In the genomic region with DNA sequence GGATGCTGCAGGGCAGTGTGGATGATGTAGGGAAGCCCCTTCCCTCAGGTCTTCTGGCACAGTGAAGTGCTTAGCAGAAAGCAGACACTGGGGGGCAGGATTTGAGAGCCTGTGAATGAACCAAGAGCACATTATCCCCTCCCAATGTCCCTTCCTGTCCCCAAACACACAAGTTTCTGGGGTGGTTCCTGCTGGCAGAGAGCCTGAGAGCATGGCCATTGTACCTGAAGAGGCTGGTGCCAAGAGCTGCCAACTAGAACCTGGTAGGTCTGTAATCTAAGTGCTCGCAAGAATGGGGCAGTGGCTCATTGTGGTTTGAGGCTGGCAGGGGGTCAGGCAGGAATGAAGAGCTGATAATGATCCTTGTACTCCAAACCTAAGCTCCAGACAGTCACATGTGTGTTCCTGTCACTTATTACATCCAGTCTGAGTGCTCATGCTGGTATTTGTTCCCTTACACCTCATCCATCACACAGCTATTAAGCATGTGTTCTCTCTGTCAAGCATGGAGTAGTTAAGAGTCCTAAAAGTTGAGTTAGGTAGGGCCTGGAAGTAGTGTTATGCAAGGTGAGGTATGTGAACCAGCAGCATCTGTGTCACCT, we compare ENCODE assay signal across 11 cellular contexts. TPM values are rescaled to one million over a fixed set of nuclear protein-coding genes. Genes with fewer than 3 reads are reported as not detected.
DNase-seq lines count a peak whose midpoint lies in the region; ATAC-seq and TF ChIP-seq lines count a peak whose summit lies in the region.
"Had no signal": no experiment of that assay in that cellular context is flagged by ENCODE, and none has a peak within 500 bp of the region (broad histone marks: within the 10 kb centered on the region; RNA-seq: fewer than 3 reads in every experiment).

No MANE protein-coding gene starts in this region.

- H3K9me3 ChIP-seq in stomach (no peaks in the 10 kb centered on the region), HAP-1 (no peaks in the 10 kb centered on the region)

- intact Hi-C loops in stomach (cut with DNase I; ENCODE audit: low total_unique reads), result no loop called here

- in situ Hi-C loops in HAP-1 (cut with MboI; ENCODE audit: low sequenced_read_pairs), result no loop called here

- H3K4me1 Mint-ChIP-seq in activated naive CD4-positive, alpha-beta T cell treated with anti-CD3 and anti-CD28 coated beads, Interleukin-2, amount 10 ng/mL, durations not matched to agents 7 days and 5 days, result peaks cover 21% of the 10 kb centered on the region

- H3K27me3 Mint-ChIP-seq in activated naive CD4-positive, alpha-beta T cell treated with anti-CD3 and anti-CD28 coated beads, Interleukin-2, amount 10 ng/mL, durations not matched to agents 7 days and 5 days, result peaks cover 8% of the 10 kb centered on the region

- no peak overlapping the region for H3K4me3 Mint-ChIP-seq in activated naive CD4-positive, alpha-beta T cell treated with anti-CD3 and anti-CD28 coated beads, Interleukin-2, amount 10 ng/mL, durations not matched to agents 7 days and 5 days

- no peak overlapping the region for H3K4me3 ChIP-seq in choroid plexus epithelial cell (ENCODE audit: low read depth, low read length)
- no peak overlapping the region for H3K4me3 ChIP-seq in stomach
- H3K4me3 ChIP-seq in HAP-1, result no peak overlapping the region

- H3K4me1 ChIP-seq in stomach (peaks cover 6 to 33% (median 16%) of the 10 kb centered on the region in 4 donors), HAP-1 (no peaks in the 10 kb centered on the region)

- H3K27ac ChIP-seq in stomach, result peak overlapping the region in 1 of 5 donors; percentile 59

- no peak for TF ChIP-seq EP300 in stomach (IDR thresholded peaks at IDR 0.05)

- peaks cover 11% of the 10 kb centered on the region for H3K36me3 Mint-ChIP-seq in activated naive CD4-positive, alpha-beta T cell treated with anti-CD3 and anti-CD28 coated beads, Interleukin-2, amount 10 ng/mL, durations not matched to agents 7 days and 5 days
- H3K36me3 Mint-ChIP-seq in activated naive CD4-positive, alpha-beta T cell treated with anti-CD3 and anti-CD28 coated beads, Interleukin-2, amount 50 U/mL, for 72 hours, result no peaks in the 10 kb centered on the region

- peak; percentile 40 for DNase-seq in activated naive CD4-positive, alpha-beta T cell treated with anti-CD3 and anti-CD28 coated beads, Interleukin-2, amount 10 ng/mL, durations not matched to agents 7 days and 5 days
- no peak for DNase-seq in activated naive CD4-positive, alpha-beta T cell treated with Interleukin-2 at 50 U/mL for 16 hours
- DNase-seq in NCI-H2107 (lab: John Stamatoyannopoulos, UW), result peak; percentile 57
- DNase-seq in choroid plexus epithelial cell (ENCODE audit: low read depth), result peak; percentile 19
- DNase-seq in stomach, result peak; percentile 44
- no peak for DNase-seq in HAP-1 (ENCODE audit: low spot score in 2 of 2)
- DNase-seq in activated naive CD4-positive, alpha-beta T cell treated with anti-CD3 and anti-CD28 coated beads, Interleukin-2, amount 50 U/mL, for 72 hours (ENCODE audit: low spot score in 2 of 2), result no peak
- DNase-seq: foreskin fibroblast had no signal

- no peak overlapping the region for H3K27ac Mint-ChIP-seq in activated naive CD4-positive, alpha-beta T cell treated with anti-CD3 and anti-CD28 coated beads, Interleukin-2, amount 10 ng/mL, durations not matched to agents 7 days and 5 days
- H3K27ac Mint-ChIP-seq in activated naive CD4-positive, alpha-beta T cell treated with anti-CD3 and anti-CD28 coated beads, Interleukin-2, amount 50 U/mL, for 72 hours, result no peak overlapping the region

- WGBS in stomach, 5 donors, result 13 to 61% (median 33%) methylated on average over 1 of the region's 1 CpG

- no peak for TF ChIP-seq POLR2A in stomach (IDR thresholded peaks at IDR 0.05)

- TF ChIP-seq CTCF in choroid plexus epithelial cell (conservative IDR thresholded peaks at IDR 0.05; ENCODE audit: low read depth, low read length) (peak; percentile 67), stomach (IDR thresholded peaks at IDR 0.05) (peak in 1 of 7 experiments; percentile 22)

- CTCF ChIA-PET in activated naive CD4-positive, alpha-beta T cell treated with anti-CD3 and anti-CD28 coated beads, Interleukin-2, amount 10 ng/mL, durations not matched to agents 7 days and 5 days (lab: Charles Lee), result interaction anchor here (0.9 to 7.2 kb wide), 18 partner anchors 11 to 276 kb away, joined by 3 to 228 read pairs (median 4); partner anchors contain the start of genes CCR2 and CCR5

- H3K27me3 ChIP-seq in stomach, result no peaks in the 10 kb centered on the region
- H3K27me3 ChIP-seq in HAP-1 (ENCODE audit: low read depth), result no peaks in the 10 kb centered on the region

- ATAC-seq in HG02970 (IDR thresholded peaks at IDR 0.05; ENCODE audit: low FRiP score, unreplicated experiment), result no peak
- ATAC-seq in activated naive CD4-positive, alpha-beta T cell treated with anti-CD3 and anti-CD28 coated beads, Interleukin-2, amount 50 U/mL, for 72 hours, result no peak

- H3K36me3 ChIP-seq in stomach (no peaks in the 10 kb centered on the region), HAP-1 (replicated peaks) (no peaks in the 10 kb centered on the region)

- peaks cover 8% of the 10 kb centered on the region for H3K9me3 Mint-ChIP-seq in activated naive CD4-positive, alpha-beta T cell treated with anti-CD3 and anti-CD28 coated beads, Interleukin-2, amount 10 ng/mL, durations not matched to agents 7 days and 5 days
- H3K9me3 Mint-ChIP-seq in activated naive CD4-positive, alpha-beta T cell treated with anti-CD3 and anti-CD28 coated beads, Interleukin-2, amount 50 U/mL, for 72 hours, result no peaks in the 10 kb centered on the region

RNA-seq across cellular contexts. Expression of gene CCR1, which starts 6.7 kb away (rescaled TPM):
- 1 to 10 TPM in 2 of 5 donors, not detected in 3; 1.4 to 2.6 TPM for total RNA-seq in stomach
- polyA plus RNA-seq in stomach, result 1 to 10 TPM; 1.2 to 3.1 (median 2.6) TPM
- under 1 TPM in 1 of 2 donors, not detected in 1; 0.19 TPM for total RNA-seq in activated naive CD4-positive, alpha-beta T cell treated with anti-CD3 and anti-CD28 coated beads, Interleukin-2, amount 50 U/mL, for 72 hours
- total RNA-seq: Daoy had no signal

RNA-seq across cellular contexts. Expression of gene CCR3, which starts 27.4 kb away (rescaled TPM):
- 1 to 10 TPM in 2 of 5 donors, not detected in 3; 7.1 to 8.9 TPM for total RNA-seq in stomach
- under 1 TPM in 1 of 3 donors, not detected in 2; 0.05 TPM for polyA plus RNA-seq in stomach
- total RNA-seq in activated naive CD4-positive, alpha-beta T cell treated with anti-CD3 and anti-CD28 coated beads, Interleukin-2, amount 50 U/mL, for 72 hours, result not detected
- total RNA-seq: activated CD8-positive, alpha-beta memory T cell treated with anti-CD3 and anti-CD28 coated beads for 36 hours; Daoy had no signal

Comparison
In these comparisons a context has a peak if more than half of its experiments do, and no peak if none do; other contexts are left out.
1. DNase-seq: peak in activated naive CD4-positive, alpha-beta T cell treated with anti-CD3 and anti-CD28 coated beads, Interleukin-2, amount 10 ng/mL, durations not matched to agents 7 days and 5 days (single experiment), NCI-H2107 (single experiment), choroid plexus epithelial cell (single experiment) and stomach (single experiment); none in activated naive CD4-positive, alpha-beta T cell treated with Interleukin-2 at 50 U/mL for 16 hours (single experiment), HAP-1 (0 of 2) and activated naive CD4-positive, alpha-beta T cell treated with anti-CD3 and anti-CD28 coated beads, Interleukin-2, amount 50 U/mL, for 72 hours (0 of 2).